ENCODE assay signal across 23 cellular contexts in the genomic region with DNA sequence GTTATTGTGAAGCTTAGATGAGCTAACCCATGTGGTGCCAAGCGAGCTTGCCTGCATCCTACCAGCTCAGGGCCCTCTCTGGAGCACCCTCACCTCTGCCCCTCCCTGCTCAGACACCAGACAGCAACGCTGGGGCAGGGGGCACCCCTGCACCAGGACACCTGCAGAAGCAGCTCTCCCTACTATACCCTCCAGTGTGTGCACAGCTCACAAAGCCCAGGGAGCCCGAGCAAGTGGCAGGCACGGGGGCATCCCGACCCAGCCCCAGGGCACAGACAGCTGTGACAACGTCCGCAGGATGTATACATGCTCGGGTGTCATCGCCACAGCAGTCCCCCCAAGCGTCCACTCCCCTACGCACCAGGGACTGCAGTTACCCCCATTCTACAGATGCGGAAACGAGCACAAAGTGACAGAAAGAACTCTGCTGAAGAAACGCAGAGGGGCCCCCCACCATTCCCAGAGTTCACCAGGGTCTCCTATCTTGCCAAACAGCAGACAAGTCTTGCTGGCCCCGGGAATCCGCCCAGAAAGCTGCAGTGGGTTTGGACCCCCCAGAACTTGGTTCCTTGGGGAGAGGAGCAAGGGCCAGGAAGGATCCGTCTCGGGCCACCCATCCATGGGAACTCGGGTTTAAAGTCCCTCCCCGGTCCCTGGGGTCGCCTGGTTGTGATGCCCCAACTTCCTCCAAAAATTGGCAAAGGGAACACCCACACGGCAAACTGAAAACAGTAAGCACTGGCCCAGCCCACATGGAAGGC. TPM values are rescaled to one million over a fixed set of nuclear protein-coding genes. Genes with fewer than 3 reads are reported as not detected.
DNase-seq lines count a peak whose midpoint lies in the region; ATAC-seq and TF ChIP-seq lines count a peak whose summit lies in the region.
"Had no signal": no experiment of that assay in that cellular context is flagged by ENCODE, and none has a peak within 500 bp of the region (broad histone marks: within the 10 kb centered on the region; RNA-seq: fewer than 3 reads in every experiment).

No MANE protein-coding gene starts in this region.

- peak overlapping the region in 1 of 2 experiments; percentile 29 for H2BK12ac ChIP-seq in mesenchymal stem cell (ENCODE audit: low read length in 2 of 2)

- H3K9me3 ChIP-seq in cardiac muscle cell (ENCODE audit: low read depth) (no peaks in the 10 kb centered on the region), right cardiac atrium (ENCODE audit: control insufficient read depth, low read length) (no peaks in the 10 kb centered on the region), NT2/D1 (ENCODE audit: insufficient read depth, low read length) (no peaks in the 10 kb centered on the region), mesenchymal stem cell (ENCODE audit: control insufficient read depth, low read length) (no peaks in the 10 kb centered on the region), thoracic aorta (no peaks in the 10 kb centered on the region)
- H3K9me3 ChIP-seq: colonic mucosa, SK-N-SH had no signal

- no peak overlapping the region for H3K23ac ChIP-seq in mesenchymal stem cell (ENCODE audit: low read length in 2 of 2)

- H3K18ac ChIP-seq in mesenchymal stem cell (ENCODE audit: low read depth in 1 of 2, low read length in 2 of 2): no peak overlapping the region

- no peak overlapping the region for H3K4me3 Mint-ChIP-seq in nephron progenitor cell
- H3K4me3 Mint-ChIP-seq: activated CD4-positive, alpha-beta memory T cell treated with anti-CD3 and anti-CD28 coated beads for 36 hours; brain; endodermal cell; WTC11 had no signal

- H3K9ac ChIP-seq in NT2/D1 (ENCODE audit: insufficient read length, low read depth): peak overlapping the region; percentile 26
- no peak overlapping the region for H3K9ac ChIP-seq in mesenchymal stem cell (ENCODE audit: low read length)
- H3K9ac ChIP-seq: SK-N-SH had no signal

- H3K27ac ChIP-seq in cardiac muscle cell (peak overlapping the region; percentile 23), right cardiac atrium (ENCODE audit: low read length) (no peak overlapping the region), mesenchymal stem cell (ENCODE audit: low read length, poor library complexity, severe bottlenecking) (no peak overlapping the region), thoracic aorta (no peak overlapping the region)
- H3K27ac ChIP-seq: colonic mucosa had no signal

- no peak overlapping the region for H2BK120ac ChIP-seq in mesenchymal stem cell (ENCODE audit: low read depth, low read length)

- H2AK5ac ChIP-seq in mesenchymal stem cell (ENCODE audit: low read length, severe bottlenecking): no peak overlapping the region

- H3K27ac Mint-ChIP-seq in nephron progenitor cell: no peak overlapping the region
- H3K27ac Mint-ChIP-seq: activated CD4-positive, alpha-beta memory T cell treated with anti-CD3 and anti-CD28 coated beads for 36 hours; endodermal cell; WTC11 had no signal

- peaks cover 62% of the 10 kb centered on the region for H3K4me1 Mint-ChIP-seq in nephron progenitor cell

- no peaks in the 10 kb centered on the region for H3K36me3 ChIP-seq in cardiac muscle cell
- H3K36me3 ChIP-seq in NT2/D1 (ENCODE audit: insufficient read depth, insufficient read length, low read length): peaks cover 56% of the 10 kb centered on the region
- peaks cover 0 to 53% of the 10 kb centered on the region in 2 experiments for H3K36me3 ChIP-seq in mesenchymal stem cell (ENCODE audit: control insufficient read depth in 1 of 2, insufficient read depth in 2 of 2, low read depth in 1 of 2, low read length in 2 of 2)
- no peaks in the 10 kb centered on the region for H3K36me3 ChIP-seq in thoracic aorta
- H3K36me3 ChIP-seq: colonic mucosa had no signal

- no peak for TF ChIP-seq CTCF in cardiac muscle cell (IDR thresholded peaks at IDR 0.05; ENCODE audit: low read depth, low read length)
- TF ChIP-seq CTCF in thoracic aorta (IDR thresholded peaks at IDR 0.05): no peak
- no peak for TF ChIP-seq CTCF in nephron progenitor cell (IDR thresholded peaks at IDR 0.05)

- peaks cover 14% of the 10 kb centered on the region for H3K36me3 Mint-ChIP-seq in nephron progenitor cell (ENCODE audit: low read depth)
- H3K36me3 Mint-ChIP-seq: activated CD4-positive, alpha-beta memory T cell treated with anti-CD3 and anti-CD28 coated beads for 36 hours had no signal

- peaks cover 1% of the 10 kb centered on the region for H3K79me1 ChIP-seq in mesenchymal stem cell (replicated peaks; ENCODE audit: low read length, poor library complexity, severe bottlenecking)

- no peak overlapping the region for H3K4me3 ChIP-seq in cardiac muscle cell
- no peak overlapping the region for H3K4me3 ChIP-seq in right cardiac atrium (ENCODE audit: low read length)
- no peak overlapping the region for H3K4me3 ChIP-seq in NT2/D1 (ENCODE audit: insufficient read length, low read depth)
- no peak overlapping the region for H3K4me3 ChIP-seq in mesenchymal stem cell (ENCODE audit: insufficient read depth in 1 of 2, low read depth in 1 of 2, low read length in 2 of 2)
- peak overlapping the region; percentile 42 for H3K4me3 ChIP-seq in thoracic aorta
- H3K4me3 ChIP-seq: colonic mucosa, lung had no signal

- no peaks in the 10 kb centered on the region for H3K27me3 Mint-ChIP-seq in nephron progenitor cell (ENCODE audit: low read depth, poor library complexity)
- H3K27me3 Mint-ChIP-seq: activated CD4-positive, alpha-beta memory T cell treated with anti-CD3 and anti-CD28 coated beads for 36 hours; brain; CD8-positive, alpha-beta memory T cell had no signal

- no peak overlapping the region for H2AFZ ChIP-seq in mesenchymal stem cell (ENCODE audit: low read depth, low read length)

- 70% methylated on average over 22 of the region's 22 CpGs for WGBS in right cardiac atrium
- WGBS in mesenchymal stem cell: 92% methylated on average over 22 of the region's 22 CpGs

- ATAC-seq in right cardiac atrium (no peak), thoracic aorta (ENCODE audit: insufficient number of reproducible peaks, low FRiP score, low read depth) (no peak), HG03469 (IDR thresholded peaks at IDR 0.05; ENCODE audit: unreplicated experiment) (no peak)
- ATAC-seq: WTC11 had no signal

- peak overlapping the region; percentile 34 for H4K91ac ChIP-seq in mesenchymal stem cell (ENCODE audit: low read length)

- H4K8ac ChIP-seq in mesenchymal stem cell (ENCODE audit: low read length): peak overlapping the region; percentile 27

- no peak overlapping the region for H2BK5ac ChIP-seq in mesenchymal stem cell (ENCODE audit: low read depth, low read length, poor library complexity, severe bottlenecking)

- H3K4me1 ChIP-seq in cardiac muscle cell (ENCODE audit: low read depth): peaks cover 53% of the 10 kb centered on the region
- H3K4me1 ChIP-seq in right cardiac atrium (ENCODE audit: control insufficient read depth, insufficient read depth, low read length): peaks cover 23% of the 10 kb centered on the region
- peaks cover 68% of the 10 kb centered on the region for H3K4me1 ChIP-seq in NT2/D1 (ENCODE audit: insufficient read depth, insufficient read length)
- H3K4me1 ChIP-seq in mesenchymal stem cell (ENCODE audit: control insufficient read depth, insufficient read depth, low read depth, low read length): peaks cover 66% of the 10 kb centered on the region
- peaks cover 31 to 71% of the 10 kb centered on the region in 2 donors for H3K4me1 ChIP-seq in thoracic aorta (ENCODE audit: control insufficient read depth in 1 of 2, low read depth in 2 of 2)

- no peaks in the 10 kb centered on the region for H3K9me3 Mint-ChIP-seq in nephron progenitor cell
- H3K9me3 Mint-ChIP-seq: activated CD4-positive, alpha-beta memory T cell treated with anti-CD3 and anti-CD28 coated beads for 36 hours; activated T-cell treated with anti-CD3 and anti-CD28 coated beads, Interleukin-2, amount 50 U/mL, for 4 hours; CD8-positive, alpha-beta memory T cell had no signal

- DNase-seq in cardiac muscle cell (ENCODE audit: low read depth in 1 of 2, low spot score in 1 of 2): no peak
- DNase-seq in right cardiac atrium: no peak
- no peak for DNase-seq in NT2/D1 (ENCODE audit: low read depth, low spot score)
- no peak for DNase-seq in mesenchymal stem cell
- DNase-seq in thoracic aorta (ENCODE audit: low spot score): no peak
- DNase-seq in nephron progenitor cell: no peak
- no peak for DNase-seq in cerebellar cortex (ENCODE audit: low spot score)
- DNase-seq: activated CD4-positive, alpha-beta memory T cell treated with anti-CD3 and anti-CD28 coated beads for 36 hours; activated T-cell treated with anti-CD3 and anti-CD28 coated beads, Interleukin-2, amount 50 U/mL, for 4 hours; colonic mucosa; DMS153; endodermal cell; H7; NCI-H1436; NCI-H510A treated with DMSO at 0.1 percent for 48 hours; NK-92 treated with Interleukin-12 subunit alpha and Interleukin-12 subunit beta, amount 100 ng/mL, for 24 hours; SK-N-SH; T-helper 9 cell had no signal

- H3K27me3 ChIP-seq in cardiac muscle cell (no peaks in the 10 kb centered on the region), right cardiac atrium (ENCODE audit: control insufficient read depth, insufficient read depth) (no peaks in the 10 kb centered on the region), NT2/D1 (ENCODE audit: insufficient read depth, insufficient read length) (no peaks in the 10 kb centered on the region), mesenchymal stem cell (ENCODE audit: control insufficient read depth in 1 of 2, insufficient read depth in 1 of 2, low read length in 2 of 2) (no peaks in the 10 kb centered on the region), thoracic aorta (replicated peaks; ENCODE audit: insufficient read depth) (no peaks in the 10 kb centered on the region)
- H3K27me3 ChIP-seq: colonic mucosa had no signal

- intact Hi-C loops in right cardiac atrium (cut with DNase I): loop anchor here in 1 of 4 donors (10.0 kb wide), 1 partner anchor 171 kb away; no protein-coding TSS in a partner anchor

- no peak overlapping the region for H3K4ac ChIP-seq in mesenchymal stem cell (ENCODE audit: low read depth in 1 of 2, low read length in 2 of 2)

- H3K4me2 ChIP-seq in mesenchymal stem cell (ENCODE audit: low read length, poor library complexity, severe bottlenecking): no peak overlapping the region
- H3K4me2 ChIP-seq: SK-N-SH had no signal

- H3K14ac ChIP-seq in mesenchymal stem cell (ENCODE audit: low read length in 2 of 2): peak overlapping the region in 1 of 2 experiments; percentile 31

- H2BK15ac ChIP-seq in mesenchymal stem cell (ENCODE audit: low read depth, poor library complexity, severe bottlenecking): no peak overlapping the region

RNA-seq across cellular contexts. Expression of gene NCOR2, which starts 12.1 kb away (rescaled TPM):
- 57.4 and 113 TPM in 2 replicates for total RNA-seq in cardiac muscle cell
- polyA plus RNA-seq in cardiac muscle cell: 98.5 and 153 TPM in 2 replicates
- 100 to 1,000 TPM; 137 to 166 (median 146) TPM for total RNA-seq in right cardiac atrium
- polyA plus RNA-seq in right cardiac atrium: 66.4 TPM
- polyA plus RNA-seq in mesenchymal stem cell (2013, experiment 1 of 2): 120 TPM
- polyA plus RNA-seq in mesenchymal stem cell (2013, experiment 2 of 2): 113 TPM
- 100 to 1,000 TPM; 228 to 229 TPM for total RNA-seq in thoracic aorta
